8 cellular contexts compared by ENCODE assay signal in the genomic region with DNA sequence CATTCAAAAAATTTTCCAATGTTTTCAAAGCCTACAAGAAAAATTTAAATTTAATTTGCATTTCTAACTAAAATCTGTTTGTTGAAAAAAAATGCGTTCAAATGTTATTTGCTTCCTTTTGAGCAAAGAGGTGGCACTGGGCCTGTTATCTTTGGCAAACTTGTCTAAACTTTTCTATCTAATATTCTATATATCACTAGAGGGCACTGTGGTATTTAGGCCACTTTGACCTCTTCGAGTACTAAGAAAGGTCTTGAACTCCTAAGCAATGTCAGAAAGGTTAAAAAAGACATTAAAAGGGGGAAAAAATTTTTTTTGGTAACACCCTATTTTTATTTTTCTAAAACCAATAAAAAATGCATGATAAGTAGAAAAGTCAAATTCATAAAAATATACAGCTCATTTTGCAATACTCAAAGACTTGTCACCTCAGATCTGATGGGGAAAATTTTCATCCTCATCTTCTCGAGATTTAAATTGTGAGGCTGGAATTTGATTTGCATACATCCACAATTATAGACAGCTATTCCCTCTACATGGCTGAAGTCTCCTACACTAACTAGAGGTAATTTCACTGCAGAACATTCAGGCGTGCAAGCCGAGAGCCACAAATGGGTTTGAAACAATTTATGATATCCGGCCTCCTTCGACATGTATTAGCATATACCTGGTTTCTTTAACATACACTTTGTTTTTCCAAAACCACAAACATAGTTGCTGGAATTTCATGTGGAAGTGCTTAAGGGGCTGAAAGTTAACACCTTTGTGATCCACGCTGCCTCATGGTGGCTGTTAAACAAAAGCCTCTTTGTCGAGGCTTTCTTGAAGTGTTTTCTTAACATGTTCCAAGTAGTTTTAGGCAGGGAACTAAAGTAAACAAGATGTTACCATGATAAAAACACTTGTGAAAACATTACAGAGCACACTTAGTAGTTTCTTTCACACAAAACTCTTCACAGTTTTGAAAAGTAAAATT.
DNase-seq lines count a peak whose midpoint lies in the region; ATAC-seq, FAIRE-seq and TF ChIP-seq lines count a peak whose summit lies in the region.

No MANE protein-coding gene starts in this region.

- H3K36me3 Mint-ChIP-seq in activated naive CD4-positive, alpha-beta T cell treated with anti-CD3 and anti-CD28 coated beads, Interleukin-2, amount 10 ng/mL, durations not matched to agents 7 days and 5 days: peaks cover 29% of the 10 kb centered on the region
- H3K36me3 Mint-ChIP-seq in astrocyte (ENCODE audit: low read depth, unreplicated experiment) (no peaks in the 10 kb centered on the region), immature natural killer cell (no peaks in the 10 kb centered on the region)

- H3K9me3 Mint-ChIP-seq in activated naive CD4-positive, alpha-beta T cell treated with anti-CD3 and anti-CD28 coated beads, Interleukin-2, amount 10 ng/mL, durations not matched to agents 7 days and 5 days: no peaks in the 10 kb centered on the region
- H3K9me3 Mint-ChIP-seq in astrocyte (ENCODE audit: unreplicated experiment): no peaks in the 10 kb centered on the region
- no peaks in the 10 kb centered on the region for H3K9me3 Mint-ChIP-seq in immature natural killer cell

- H3K27ac Mint-ChIP-seq in activated naive CD4-positive, alpha-beta T cell treated with anti-CD3 and anti-CD28 coated beads, Interleukin-2, amount 10 ng/mL, durations not matched to agents 7 days and 5 days: peak overlapping the region; percentile 78
- H3K27ac Mint-ChIP-seq in astrocyte (ENCODE audit: unreplicated experiment) (no peak overlapping the region), immature natural killer cell (peak overlapping the region; percentile 12 to 89 (median 60))

- H3K9me3 ChIP-seq in astrocyte (ENCODE audit: insufficient read depth, low read depth, low read length): no peaks in the 10 kb centered on the region
- no peaks in the 10 kb centered on the region for H3K9me3 ChIP-seq in thoracic aorta

- ATAC-seq in thoracic aorta (ENCODE audit: insufficient number of reproducible peaks, low FRiP score, low read depth): no peak

- DNase-seq in activated naive CD4-positive, alpha-beta T cell treated with anti-CD3 and anti-CD28 coated beads, Interleukin-2, amount 10 ng/mL, durations not matched to agents 7 days and 5 days: no peak
- DNase-seq in activated naive CD4-positive, alpha-beta T cell (lab: John Stamatoyannopoulos, UW): no peak
- DNase-seq in MV-4-11 (lab: John Stamatoyannopoulos, UW) (peak; percentile 18), astrocyte (ENCODE audit: low read depth) (peak; percentile 33), immature natural killer cell (peak; percentile 29 to 47 (median 35)), thoracic aorta (ENCODE audit: low spot score) (no peak)
- DNase-seq in stimulated activated CD4-positive, alpha-beta T cell treated with anti-CD3 and anti-CD28 coated beads, Interleukin-2, amount 100 ng/mL, for 24 hours: no peak
- DNase-seq in effector CD4-positive, alpha-beta T cell: no peak

- H4K20me1 ChIP-seq in astrocyte (ENCODE audit: insufficient read depth, low read length): peaks cover 33% of the 10 kb centered on the region

- H3K4me2 ChIP-seq in astrocyte (ENCODE audit: low read length): peak overlapping the region; percentile 3

- H3K27ac ChIP-seq in astrocyte (ENCODE audit: low read depth, low read length): peak overlapping the region; percentile 36
- peak overlapping the region; percentile 56 to 67 for H3K27ac ChIP-seq in thoracic aorta

- peak overlapping the region; percentile 11 for H3K9ac ChIP-seq in astrocyte (ENCODE audit: low read length)

- H2AFZ ChIP-seq in astrocyte (ENCODE audit: low read depth, low read length): no peak overlapping the region

- H3K27me3 Mint-ChIP-seq in activated naive CD4-positive, alpha-beta T cell treated with anti-CD3 and anti-CD28 coated beads, Interleukin-2, amount 10 ng/mL, durations not matched to agents 7 days and 5 days: no peaks in the 10 kb centered on the region
- no peaks in the 10 kb centered on the region for H3K27me3 Mint-ChIP-seq in astrocyte (ENCODE audit: low read depth, unreplicated experiment)
- H3K27me3 Mint-ChIP-seq in immature natural killer cell (ENCODE audit: low read depth in 3 of 3): no peaks in the 10 kb centered on the region

- TF ChIP-seq CTCF in astrocyte (IDR thresholded peaks at IDR 0.05; ENCODE audit: insufficient read depth, low read depth, low read length) (peak; percentile 9), thoracic aorta (IDR thresholded peaks at IDR 0.05) (no peak)

- H3K27me3 ChIP-seq in astrocyte (ENCODE audit: insufficient read depth, low read length) (no peaks in the 10 kb centered on the region), thoracic aorta (replicated peaks; ENCODE audit: insufficient read depth) (no peaks in the 10 kb centered on the region)

- FAIRE-seq in astrocyte (lab: Jason Lieb, UNC): no peak

- peaks cover 63% of the 10 kb centered on the region for H3K4me1 Mint-ChIP-seq in activated naive CD4-positive, alpha-beta T cell treated with anti-CD3 and anti-CD28 coated beads, Interleukin-2, amount 10 ng/mL, durations not matched to agents 7 days and 5 days
- peaks cover 25% of the 10 kb centered on the region for H3K4me1 Mint-ChIP-seq in astrocyte (ENCODE audit: low read depth, unreplicated experiment)
- peaks cover 52 to 72% of the 10 kb centered on the region in 2 donors for H3K4me1 Mint-ChIP-seq in immature natural killer cell

- H3K36me3 ChIP-seq in astrocyte (ENCODE audit: insufficient read depth, low read length) (peaks cover 18% of the 10 kb centered on the region), thoracic aorta (no peaks in the 10 kb centered on the region)

- H3K4me1 ChIP-seq in astrocyte (ENCODE audit: insufficient read depth, low read length) (peaks cover 24% of the 10 kb centered on the region), thoracic aorta (ENCODE audit: control insufficient read depth in 1 of 2, low read depth in 2 of 2) (peaks cover 53 to 92% of the 10 kb centered on the region in 2 donors)

- H3K79me2 ChIP-seq in astrocyte (ENCODE audit: insufficient read depth, low read length): peaks cover 89% of the 10 kb centered on the region

- CTCF ChIA-PET in activated naive CD4-positive, alpha-beta T cell treated with anti-CD3 and anti-CD28 coated beads, Interleukin-2, amount 10 ng/mL, durations not matched to agents 7 days and 5 days (lab: Charles Lee): interaction anchor here (0.6 to 2.5 kb wide), 6 partner anchors 14 to 297 kb away, joined by 3 to 25 read pairs (median 4); no protein-coding TSS in a partner anchor

- H3K4me3 ChIP-seq in astrocyte (ENCODE audit: insufficient read depth, low read depth, low read length): no peak overlapping the region
- H3K4me3 ChIP-seq in thoracic aorta: peak overlapping the region; percentile 2

- H3K4me3 Mint-ChIP-seq in activated naive CD4-positive, alpha-beta T cell treated with anti-CD3 and anti-CD28 coated beads, Interleukin-2, amount 10 ng/mL, durations not matched to agents 7 days and 5 days: no peak overlapping the region
- H3K4me3 Mint-ChIP-seq in astrocyte (ENCODE audit: unreplicated experiment) (no peak overlapping the region), immature natural killer cell (no peak overlapping the region)

Comparison
In these comparisons a context has a peak if more than half of its experiments do, and no peak if none do; other contexts are left out.
1. DNase-seq: peak in MV-4-11 (single experiment), astrocyte (single experiment) and immature natural killer cell (3 of 3); none in activated naive CD4-positive, alpha-beta T cell treated with anti-CD3 and anti-CD28 coated beads, Interleukin-2, amount 10 ng/mL, durations not matched to agents 7 days and 5 days (single experiment), activated naive CD4-positive, alpha-beta T cell (0 of 4), thoracic aorta (single experiment), stimulated activated CD4-positive, alpha-beta T cell treated with anti-CD3 and anti-CD28 coated beads, Interleukin-2, amount 100 ng/mL, for 24 hours (0 of 2) and effector CD4-positive, alpha-beta T cell (single experiment).